1 cellular context compared by ENCODE assay signal in genomic region chr9:101445353-101446029, GRCh38.
A peak's percentile ranks its signal among the peaks of the same experiment; 100 is the strongest.
TF ChIP-seq lines count a peak whose summit lies in the region.

No MANE protein-coding gene starts in this region.

TF ChIP-seq in HepG2, 621 proteins besides CTCF, POLR2A, EP300 and RAD21 (continues in another document):
- TF ChIP-seq, protein P1, sequence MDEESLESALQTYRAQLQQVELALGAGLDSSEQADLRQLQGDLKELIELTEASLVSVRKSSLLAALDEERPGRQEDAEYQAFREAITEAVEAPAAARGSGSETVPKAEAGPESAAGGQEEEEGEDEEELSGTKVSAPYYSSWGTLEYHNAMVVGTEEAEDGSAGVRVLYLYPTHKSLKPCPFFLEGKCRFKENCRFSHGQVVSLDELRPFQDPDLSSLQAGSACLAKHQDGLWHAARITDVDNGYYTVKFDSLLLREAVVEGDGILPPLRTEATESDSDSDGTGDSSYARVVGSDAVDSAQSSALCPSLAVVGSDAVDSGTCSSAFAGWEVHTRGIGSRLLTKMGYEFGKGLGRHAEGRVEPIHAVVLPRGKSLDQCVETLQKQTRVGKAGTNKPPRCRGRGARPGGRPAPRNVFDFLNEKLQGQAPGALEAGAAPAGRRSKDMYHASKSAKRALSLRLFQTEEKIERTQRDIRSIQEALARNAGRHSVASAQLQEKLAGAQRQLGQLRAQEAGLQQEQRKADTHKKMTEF (CRISPR knock-in tag; IDR thresholded peaks at IDR 0.05): peak; percentile 68
- TF ChIP-seq, protein P2, sequence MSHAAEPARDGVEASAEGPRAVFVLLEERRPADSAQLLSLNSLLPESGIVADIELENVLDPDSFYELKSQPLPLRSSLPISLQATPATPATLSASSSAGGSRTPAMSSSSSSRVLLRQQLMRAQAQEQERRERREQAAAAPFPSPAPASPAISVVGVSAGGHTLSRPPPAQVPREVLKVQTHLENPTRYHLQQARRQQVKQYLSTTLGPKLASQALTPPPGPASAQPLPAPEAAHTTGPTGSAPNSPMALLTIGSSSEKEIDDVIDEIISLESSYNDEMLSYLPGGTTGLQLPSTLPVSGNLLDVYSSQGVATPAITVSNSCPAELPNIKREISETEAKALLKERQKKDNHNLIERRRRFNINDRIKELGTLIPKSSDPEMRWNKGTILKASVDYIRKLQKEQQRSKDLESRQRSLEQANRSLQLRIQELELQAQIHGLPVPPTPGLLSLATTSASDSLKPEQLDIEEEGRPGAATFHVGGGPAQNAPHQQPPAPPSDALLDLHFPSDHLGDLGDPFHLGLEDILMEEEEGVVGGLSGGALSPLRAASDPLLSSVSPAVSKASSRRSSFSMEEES (CRISPR knock-in tag; IDR thresholded peaks at IDR 0.05): 0 out of 2 replicates have a peak, but pooled peaks have one; percentile 17
- TF ChIP-seq ZNF501 (CRISPR knock-in tag; IDR thresholded peaks at IDR 0.05) (no peak), NR0B2 (CRISPR knock-in tag; IDR thresholded peaks at IDR 0.05) (no peak), PPARG (CRISPR knock-in tag; conservative IDR thresholded peaks at IDR 0.05) (peak; percentile 71), ZNF432 (CRISPR knock-in tag; IDR thresholded peaks at IDR 0.05; ENCODE audit: borderline replicate concordance) (no peak), ZNF75D (CRISPR knock-in tag; IDR thresholded peaks at IDR 0.05; ENCODE audit: borderline replicate concordance) (no peak), ZNF569 (CRISPR knock-in tag; IDR thresholded peaks at IDR 0.05; ENCODE audit: borderline replicate concordance) (no peak), DNMT1 (CRISPR knock-in tag; IDR thresholded peaks at IDR 0.05) (no peak), ZNF878 (CRISPR knock-in tag; IDR thresholded peaks at IDR 0.05) (no peak), KDM3A (CRISPR knock-in tag; IDR thresholded peaks at IDR 0.05; ENCODE audit: low read depth) (0 out of 2 replicates have a peak, but pooled peaks have one; percentile 15), MZF1 (CRISPR knock-in tag; IDR thresholded peaks at IDR 0.05; ENCODE audit: borderline replicate concordance) (no peak), GATAD2A (CRISPR knock-in tag; IDR thresholded peaks at IDR 0.05) (peak; percentile 92), GMEB1 (CRISPR knock-in tag; IDR thresholded peaks at IDR 0.05; ENCODE audit: borderline replicate concordance) (0 out of 2 replicates have a peak, but pooled peaks have one; percentile 12), KMT2A (CRISPR knock-in tag; IDR thresholded peaks at IDR 0.05) (no peak; the same call in 1 of the 2 replicates), FLYWCH1 (CRISPR knock-in tag; IDR thresholded peaks at IDR 0.05) (no peak), ZNF225 (CRISPR knock-in tag; IDR thresholded peaks at IDR 0.05) (no peak), ZNF563 (CRISPR knock-in tag; IDR thresholded peaks at IDR 0.05) (no peak), ZNF296 (CRISPR knock-in tag; conservative IDR thresholded peaks at IDR 0.05) (no peak), NCOR1 (IDR thresholded peaks at IDR 0.05; ENCODE audit: borderline replicate concordance, low read length) (peak; percentile 37), REXO4 (CRISPR knock-in tag; IDR thresholded peaks at IDR 0.05; ENCODE audit: borderline replicate concordance) (no peak), FOXP4 (CRISPR knock-in tag; IDR thresholded peaks at IDR 0.05) (peak; percentile 44), AFF4 (CRISPR knock-in tag; IDR thresholded peaks at IDR 0.05) (no peak), MLLT10 (CRISPR knock-in tag; IDR thresholded peaks at IDR 0.05) (no peak), STAG1 (CRISPR knock-in tag; IDR thresholded peaks at IDR 0.05) (0 out of 2 replicates have a peak, but pooled peaks have one; percentile 2), ELF1 (CRISPR knock-in tag; IDR thresholded peaks at IDR 0.05) (peak; percentile 37; the same call in 1 of the 2 replicates), ZNF614 (CRISPR knock-in tag; IDR thresholded peaks at IDR 0.05; ENCODE audit: borderline replicate concordance) (peak; percentile 71), NR2F2 (IDR thresholded peaks at IDR 0.05; ENCODE audit: borderline replicate concordance, low read depth) (peak; percentile 67)
- TF ChIP-seq, protein P3, sequence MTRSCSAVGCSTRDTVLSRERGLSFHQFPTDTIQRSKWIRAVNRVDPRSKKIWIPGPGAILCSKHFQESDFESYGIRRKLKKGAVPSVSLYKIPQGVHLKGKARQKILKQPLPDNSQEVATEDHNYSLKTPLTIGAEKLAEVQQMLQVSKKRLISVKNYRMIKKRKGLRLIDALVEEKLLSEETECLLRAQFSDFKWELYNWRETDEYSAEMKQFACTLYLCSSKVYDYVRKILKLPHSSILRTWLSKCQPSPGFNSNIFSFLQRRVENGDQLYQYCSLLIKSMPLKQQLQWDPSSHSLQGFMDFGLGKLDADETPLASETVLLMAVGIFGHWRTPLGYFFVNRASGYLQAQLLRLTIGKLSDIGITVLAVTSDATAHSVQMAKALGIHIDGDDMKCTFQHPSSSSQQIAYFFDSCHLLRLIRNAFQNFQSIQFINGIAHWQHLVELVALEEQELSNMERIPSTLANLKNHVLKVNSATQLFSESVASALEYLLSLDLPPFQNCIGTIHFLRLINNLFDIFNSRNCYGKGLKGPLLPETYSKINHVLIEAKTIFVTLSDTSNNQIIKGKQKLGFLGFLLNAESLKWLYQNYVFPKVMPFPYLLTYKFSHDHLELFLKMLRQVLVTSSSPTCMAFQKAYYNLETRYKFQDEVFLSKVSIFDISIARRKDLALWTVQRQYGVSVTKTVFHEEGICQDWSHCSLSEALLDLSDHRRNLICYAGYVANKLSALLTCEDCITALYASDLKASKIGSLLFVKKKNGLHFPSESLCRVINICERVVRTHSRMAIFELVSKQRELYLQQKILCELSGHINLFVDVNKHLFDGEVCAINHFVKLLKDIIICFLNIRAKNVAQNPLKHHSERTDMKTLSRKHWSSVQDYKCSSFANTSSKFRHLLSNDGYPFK (CRISPR knock-in tag; IDR thresholded peaks at IDR 0.05; ENCODE audit: borderline replicate concordance): no peak
- TF ChIP-seq, protein P4, sequence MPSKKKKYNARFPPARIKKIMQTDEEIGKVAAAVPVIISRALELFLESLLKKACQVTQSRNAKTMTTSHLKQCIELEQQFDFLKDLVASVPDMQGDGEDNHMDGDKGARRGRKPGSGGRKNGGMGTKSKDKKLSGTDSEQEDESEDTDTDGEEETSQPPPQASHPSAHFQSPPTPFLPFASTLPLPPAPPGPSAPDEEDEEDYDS (CRISPR knock-in tag; IDR thresholded peaks at IDR 0.05): peak; percentile 61; the same call in 1 of the 2 replicates
- TF ChIP-seq, protein P5, sequence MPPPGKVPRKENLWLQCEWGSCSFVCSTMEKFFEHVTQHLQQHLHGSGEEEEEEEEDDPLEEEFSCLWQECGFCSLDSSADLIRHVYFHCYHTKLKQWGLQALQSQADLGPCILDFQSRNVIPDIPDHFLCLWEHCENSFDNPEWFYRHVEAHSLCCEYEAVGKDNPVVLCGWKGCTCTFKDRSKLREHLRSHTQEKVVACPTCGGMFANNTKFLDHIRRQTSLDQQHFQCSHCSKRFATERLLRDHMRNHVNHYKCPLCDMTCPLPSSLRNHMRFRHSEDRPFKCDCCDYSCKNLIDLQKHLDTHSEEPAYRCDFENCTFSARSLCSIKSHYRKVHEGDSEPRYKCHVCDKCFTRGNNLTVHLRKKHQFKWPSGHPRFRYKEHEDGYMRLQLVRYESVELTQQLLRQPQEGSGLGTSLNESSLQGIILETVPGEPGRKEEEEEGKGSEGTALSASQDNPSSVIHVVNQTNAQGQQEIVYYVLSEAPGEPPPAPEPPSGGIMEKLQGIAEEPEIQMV (CRISPR knock-in tag; IDR thresholded peaks at IDR 0.05; ENCODE audit: low read depth): no peak
- TF ChIP-seq, protein P6, sequence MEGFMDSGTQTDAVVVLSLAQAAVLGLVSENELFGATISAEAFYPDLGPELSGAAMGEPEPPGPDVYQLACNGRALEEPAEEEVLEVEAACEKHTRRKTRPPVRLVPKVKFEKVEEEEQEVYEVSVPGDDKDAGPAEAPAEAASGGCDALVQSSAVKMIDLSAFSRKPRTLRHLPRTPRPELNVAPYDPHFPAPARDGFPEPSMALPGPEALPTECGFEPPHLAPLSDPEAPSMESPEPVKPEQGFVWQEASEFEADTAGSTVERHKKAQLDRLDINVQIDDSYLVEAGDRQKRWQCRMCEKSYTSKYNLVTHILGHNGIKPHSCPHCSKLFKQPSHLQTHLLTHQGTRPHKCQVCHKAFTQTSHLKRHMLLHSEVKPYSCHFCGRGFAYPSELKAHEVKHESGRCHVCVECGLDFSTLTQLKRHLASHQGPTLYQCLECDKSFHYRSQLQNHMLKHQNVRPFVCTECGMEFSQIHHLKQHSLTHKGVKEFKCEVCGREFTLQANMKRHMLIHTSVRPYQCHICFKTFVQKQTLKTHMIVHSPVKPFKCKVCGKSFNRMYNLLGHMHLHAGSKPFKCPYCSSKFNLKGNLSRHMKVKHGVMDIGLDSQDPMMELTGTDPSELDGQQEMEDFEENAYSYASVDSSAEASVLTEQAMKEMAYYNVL (CRISPR knock-in tag; IDR thresholded peaks at IDR 0.05; ENCODE audit: borderline replicate concordance): peak; percentile 90
- TF ChIP-seq, protein P7, sequence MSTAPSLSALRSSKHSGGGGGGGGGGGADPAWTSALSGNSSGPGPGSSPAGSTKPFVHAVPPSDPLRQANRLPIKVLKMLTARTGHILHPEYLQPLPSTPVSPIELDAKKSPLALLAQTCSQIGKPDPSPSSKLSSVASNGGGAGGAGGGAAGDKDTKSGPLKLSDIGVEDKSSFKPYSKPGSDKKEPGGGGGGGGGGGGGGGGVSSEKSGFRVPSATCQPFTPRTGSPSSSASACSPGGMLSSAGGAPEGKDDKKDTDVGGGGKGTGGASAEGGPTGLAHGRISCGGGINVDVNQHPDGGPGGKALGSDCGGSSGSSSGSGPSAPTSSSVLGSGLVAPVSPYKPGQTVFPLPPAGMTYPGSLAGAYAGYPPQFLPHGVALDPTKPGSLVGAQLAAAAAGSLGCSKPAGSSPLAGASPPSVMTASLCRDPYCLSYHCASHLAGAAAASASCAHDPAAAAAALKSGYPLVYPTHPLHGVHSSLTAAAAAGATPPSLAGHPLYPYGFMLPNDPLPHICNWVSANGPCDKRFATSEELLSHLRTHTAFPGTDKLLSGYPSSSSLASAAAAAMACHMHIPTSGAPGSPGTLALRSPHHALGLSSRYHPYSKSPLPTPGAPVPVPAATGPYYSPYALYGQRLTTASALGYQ (CRISPR knock-in tag; IDR thresholded peaks at IDR 0.05): peak; percentile 26; the same call in 1 of the 2 replicates
- TF ChIP-seq, protein P8, sequence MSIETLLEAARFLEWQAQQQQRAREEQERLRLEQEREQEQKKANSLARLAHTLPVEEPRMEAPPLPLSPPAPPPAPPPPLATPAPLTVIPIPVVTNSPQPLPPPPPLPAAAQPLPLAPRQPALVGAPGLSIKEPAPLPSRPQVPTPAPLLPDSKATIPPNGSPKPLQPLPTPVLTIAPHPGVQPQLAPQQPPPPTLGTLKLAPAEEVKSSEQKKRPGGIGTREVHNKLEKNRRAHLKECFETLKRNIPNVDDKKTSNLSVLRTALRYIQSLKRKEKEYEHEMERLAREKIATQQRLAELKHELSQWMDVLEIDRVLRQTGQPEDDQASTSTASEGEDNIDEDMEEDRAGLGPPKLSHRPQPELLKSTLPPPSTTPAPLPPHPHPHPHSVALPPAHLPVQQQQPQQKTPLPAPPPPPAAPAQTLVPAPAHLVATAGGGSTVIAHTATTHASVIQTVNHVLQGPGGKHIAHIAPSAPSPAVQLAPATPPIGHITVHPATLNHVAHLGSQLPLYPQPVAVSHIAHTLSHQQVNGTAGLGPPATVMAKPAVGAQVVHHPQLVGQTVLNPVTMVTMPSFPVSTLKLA (IDR thresholded peaks at IDR 0.05): no peak
